In the genomic region with DNA sequence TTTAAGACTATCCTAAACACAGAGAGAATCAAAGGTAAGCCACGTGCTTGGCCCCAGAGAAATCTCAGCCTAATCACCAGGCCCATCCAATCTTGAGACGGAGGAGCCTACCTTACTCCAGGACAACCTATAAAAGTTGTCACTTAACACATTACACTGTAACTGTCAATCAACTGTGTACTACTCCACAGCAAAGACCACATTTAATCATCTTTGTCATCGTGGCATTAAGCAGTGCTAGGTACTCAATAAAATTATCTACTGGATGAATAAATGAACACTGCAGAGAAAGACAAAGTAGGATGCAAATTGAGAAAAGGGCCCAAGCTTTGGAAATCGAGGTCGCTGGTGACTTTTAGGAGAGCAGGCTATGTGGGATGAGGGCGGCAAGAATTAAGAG, we compare ENCODE assay signal across 30 cellular contexts.
DNase-seq lines count a peak whose midpoint lies in the region; ATAC-seq, FAIRE-seq and TF ChIP-seq lines count a peak whose summit lies in the region.
"Had no signal": no experiment of that assay in that cellular context is flagged by ENCODE, and none has a peak within 500 bp of the region (broad histone marks: within the 10 kb centered on the region; RNA-seq: fewer than 3 reads in every experiment).

No MANE protein-coding gene starts in this region.

- TF ChIP-seq POLR2A in GM12891 (IDR thresholded peaks at IDR 0.05; ENCODE audit: low read depth, low read length): no peak

- no peaks in the 10 kb centered on the region for H3K27me3 Mint-ChIP-seq in CD4-positive, alpha-beta T cell
- H3K27me3 Mint-ChIP-seq: T-cell had no signal

- DNase-seq in CD4-positive, alpha-beta T cell: no peak
- DNase-seq in GM12891 (ENCODE audit: insufficient read length, low spot score) (no peak), caudate nucleus (lab: John Stamatoyannopoulos, UW) (no peak), NCI-H2107 (lab: John Stamatoyannopoulos, UW) (no peak)
- DNase-seq: activated CD4-positive, alpha-beta T cell treated with anti-CD3 and anti-CD28 coated beads for 1 hour; activated CD8-positive, alpha-beta T cell treated with anti-CD3 and anti-CD28 coated beads, Interleukin-2, amount 10 ng/mL, durations not matched to agents 7 days and 5 days; activated gamma-delta T cell treated with Interleukin-2 at 50 U/mL for 16 hours; brain microvascular endothelial cell; colonic mucosa; DMS 273 treated with DMSO at 0.1 percent for 48 hours; effector memory CD4-positive, alpha-beta T cell; EL; foreskin fibroblast; HFFc6; NCI-H1048; NCI-H187; NCI-H526 treated with DMSO at 0.1 percent for 48 hours; right cardiac atrium; stimulated activated CD4-positive, alpha-beta T cell treated with anti-CD3 and anti-CD28 coated beads, Interleukin-2, amount 100 ng/mL, for 48 hours; T-cell had no signal

- no peak overlapping the region for H3K4me3 Mint-ChIP-seq in CD4-positive, alpha-beta T cell
- H3K4me3 Mint-ChIP-seq: activated CD8-positive, alpha-beta T cell treated with anti-CD3 and anti-CD28 coated beads, Interleukin-2, amount 10 ng/mL, durations not matched to agents 7 days and 5 days; HFFc6; neural crest cell; T-cell had no signal

- peaks cover 18% of the 10 kb centered on the region for H3K36me3 Mint-ChIP-seq in CD4-positive, alpha-beta T cell (ENCODE audit: low read depth)

- peak; percentile 48 for FAIRE-seq in GM12891 (lab: Jason Lieb, UNC)
- FAIRE-seq: GM12878, TTC549, urothelium cell line had no signal

- no peaks in the 10 kb centered on the region for H3K27me3 ChIP-seq in CD4-positive, alpha-beta T cell (ENCODE audit: control insufficient read depth, insufficient read depth, low read length)
- H3K27me3 ChIP-seq in neutrophil: no peaks in the 10 kb centered on the region
- H3K27me3 ChIP-seq: brain microvascular endothelial cell, colonic mucosa, SJSA1 had no signal

- H3K4me1 Mint-ChIP-seq in CD4-positive, alpha-beta T cell (ENCODE audit: low read depth): peaks cover 80% of the 10 kb centered on the region

- TF ChIP-seq CTCF in CD4-positive, alpha-beta T cell (IDR thresholded peaks at IDR 0.05): no peak
- no peak for TF ChIP-seq CTCF in neutrophil (IDR thresholded peaks at IDR 0.05)

- H3K36me3 ChIP-seq in neutrophil: peaks cover 19% of the 10 kb centered on the region
- H3K36me3 ChIP-seq: colonic mucosa had no signal

- intact Hi-C loops in CD4-positive, alpha-beta T cell (cut with DNase I, micrococcal nuclease): no loop called here

- H3K9me3 Mint-ChIP-seq in CD4-positive, alpha-beta T cell: no peaks in the 10 kb centered on the region
- H3K9me3 Mint-ChIP-seq: HFFc6, neural crest cell, T-cell had no signal

- POLR2A ChIA-PET in CD4-positive, alpha-beta T cell (lab: Charles Lee): no interaction called here

- no peaks in the 10 kb centered on the region for H3K9me3 ChIP-seq in CD4-positive, alpha-beta T cell (ENCODE audit: control insufficient read depth, low read length)
- no peaks in the 10 kb centered on the region for H3K9me3 ChIP-seq in neutrophil
- H3K9me3 ChIP-seq: colonic mucosa, SJSA1 had no signal

- no peak overlapping the region for H3K4me3 ChIP-seq in neutrophil (ENCODE audit: low read depth in 1 of 2, low read length in 1 of 2)
- H3K4me3 ChIP-seq: colonic mucosa, GM12878, lung, SJSA1 had no signal

- peaks cover 52 to 66% of the 10 kb centered on the region in 2 experiments for H3K4me1 ChIP-seq in neutrophil (ENCODE audit: control insufficient read depth in 1 of 2, insufficient read depth in 1 of 2, low read depth in 1 of 2, low read length in 1 of 2)
- H3K4me1 ChIP-seq: colonic mucosa had no signal

- H3K27ac Mint-ChIP-seq in CD4-positive, alpha-beta T cell: peak overlapping the region; percentile 4
- H3K27ac Mint-ChIP-seq: activated CD8-positive, alpha-beta T cell treated with anti-CD3 and anti-CD28 coated beads, Interleukin-2, amount 10 ng/mL, durations not matched to agents 7 days and 5 days; HFFc6 had no signal

- H3K27ac ChIP-seq in CD4-positive, alpha-beta T cell (ENCODE audit: low read depth, low read length): no peak overlapping the region
- peak overlapping the region; percentile 75 for H3K27ac ChIP-seq in caudate nucleus (ENCODE audit: low read depth, low read length)
- H3K27ac ChIP-seq in neutrophil: peak overlapping the region; percentile 57
- H3K27ac ChIP-seq: brain microvascular endothelial cell, C4-2B, colonic mucosa, SJSA1 had no signal

- CTCF ChIA-PET in CD4-positive, alpha-beta T cell (lab: Charles Lee): no interaction called here

- ATAC-seq in CD4-positive, alpha-beta T cell (ENCODE audit: poor library complexity): no peak
- ATAC-seq in HG03045 (IDR thresholded peaks at IDR 0.05; ENCODE audit: unreplicated experiment) (no peak), GM21576 (IDR thresholded peaks at IDR 0.05; ENCODE audit: unreplicated experiment) (no peak)
- ATAC-seq: activated CD8-positive, alpha-beta T cell treated with anti-CD3 and anti-CD28 coated beads, Interleukin-2, amount 10 ng/mL, durations not matched to agents 7 days and 5 days; right cardiac atrium; T-cell had no signal

TF ChIP-seq in GM12891, 5 proteins besides CTCF, POLR2A, EP300 and RAD21:
- no peak for TF ChIP-seq TAF1 (IDR thresholded peaks at IDR 0.05; ENCODE audit: low read depth, low read length)
- no peak for TF ChIP-seq POU2F2 (IDR thresholded peaks at IDR 0.05; ENCODE audit: low read depth, low read length)
- TF ChIP-seq POLR2AphosphoS5 (IDR thresholded peaks at IDR 0.05; ENCODE audit: low read depth, low read length): no peak
- no peak for TF ChIP-seq PAX5 (IDR thresholded peaks at IDR 0.05; ENCODE audit: insufficient read depth, low read length, severe bottlenecking)
- no peak for TF ChIP-seq SPI1 (IDR thresholded peaks at IDR 0.05; ENCODE audit: low read depth, low read length)
